3 cellular contexts compared by ENCODE assay signal in the genomic region with DNA sequence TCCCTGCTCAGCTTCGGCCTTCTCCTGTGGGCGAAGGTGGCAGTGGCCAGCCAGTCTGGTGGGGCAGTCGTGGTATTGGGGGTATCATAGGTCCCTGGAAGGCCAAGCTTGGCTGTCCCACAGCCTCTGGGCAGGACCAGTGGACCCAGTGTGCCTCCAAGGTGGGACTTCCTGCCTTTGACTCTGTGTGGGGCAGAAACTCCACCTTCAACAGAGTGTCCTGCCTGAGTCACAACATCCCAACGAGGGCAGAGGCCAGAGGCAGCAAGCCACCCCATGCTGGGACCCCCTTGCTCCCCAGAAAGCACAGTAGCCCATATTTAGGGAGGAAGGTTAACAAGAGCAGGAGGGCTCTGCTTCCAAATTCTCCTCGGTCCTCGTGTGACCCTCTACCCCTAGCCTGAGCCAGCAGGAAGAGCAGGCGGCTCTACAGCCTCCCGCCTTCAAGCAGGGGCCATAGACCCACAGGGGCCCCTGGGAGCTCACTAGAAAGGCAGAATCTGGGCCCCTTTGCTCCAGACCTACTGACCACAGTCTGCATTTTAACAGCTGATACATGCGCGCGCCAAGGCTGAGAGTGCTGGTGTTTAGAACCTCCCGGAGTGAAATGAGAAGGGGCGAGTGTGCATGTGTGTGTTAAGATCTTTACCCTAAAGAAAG.
TF ChIP-seq lines count a peak whose summit lies in the region.

No MANE protein-coding gene starts in this region.

TF ChIP-seq in SK-N-SH, 30 proteins besides CTCF, POLR2A, EP300 and RAD21:
- TF ChIP-seq, protein P1, sequence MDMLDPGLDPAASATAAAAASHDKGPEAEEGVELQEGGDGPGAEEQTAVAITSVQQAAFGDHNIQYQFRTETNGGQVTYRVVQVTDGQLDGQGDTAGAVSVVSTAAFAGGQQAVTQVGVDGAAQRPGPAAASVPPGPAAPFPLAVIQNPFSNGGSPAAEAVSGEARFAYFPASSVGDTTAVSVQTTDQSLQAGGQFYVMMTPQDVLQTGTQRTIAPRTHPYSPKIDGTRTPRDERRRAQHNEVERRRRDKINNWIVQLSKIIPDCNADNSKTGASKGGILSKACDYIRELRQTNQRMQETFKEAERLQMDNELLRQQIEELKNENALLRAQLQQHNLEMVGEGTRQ (IDR thresholded peaks at IDR 0.05; ENCODE audit: borderline replicate concordance, low read depth, low read length), result no peak
- TF ChIP-seq, protein P2, sequence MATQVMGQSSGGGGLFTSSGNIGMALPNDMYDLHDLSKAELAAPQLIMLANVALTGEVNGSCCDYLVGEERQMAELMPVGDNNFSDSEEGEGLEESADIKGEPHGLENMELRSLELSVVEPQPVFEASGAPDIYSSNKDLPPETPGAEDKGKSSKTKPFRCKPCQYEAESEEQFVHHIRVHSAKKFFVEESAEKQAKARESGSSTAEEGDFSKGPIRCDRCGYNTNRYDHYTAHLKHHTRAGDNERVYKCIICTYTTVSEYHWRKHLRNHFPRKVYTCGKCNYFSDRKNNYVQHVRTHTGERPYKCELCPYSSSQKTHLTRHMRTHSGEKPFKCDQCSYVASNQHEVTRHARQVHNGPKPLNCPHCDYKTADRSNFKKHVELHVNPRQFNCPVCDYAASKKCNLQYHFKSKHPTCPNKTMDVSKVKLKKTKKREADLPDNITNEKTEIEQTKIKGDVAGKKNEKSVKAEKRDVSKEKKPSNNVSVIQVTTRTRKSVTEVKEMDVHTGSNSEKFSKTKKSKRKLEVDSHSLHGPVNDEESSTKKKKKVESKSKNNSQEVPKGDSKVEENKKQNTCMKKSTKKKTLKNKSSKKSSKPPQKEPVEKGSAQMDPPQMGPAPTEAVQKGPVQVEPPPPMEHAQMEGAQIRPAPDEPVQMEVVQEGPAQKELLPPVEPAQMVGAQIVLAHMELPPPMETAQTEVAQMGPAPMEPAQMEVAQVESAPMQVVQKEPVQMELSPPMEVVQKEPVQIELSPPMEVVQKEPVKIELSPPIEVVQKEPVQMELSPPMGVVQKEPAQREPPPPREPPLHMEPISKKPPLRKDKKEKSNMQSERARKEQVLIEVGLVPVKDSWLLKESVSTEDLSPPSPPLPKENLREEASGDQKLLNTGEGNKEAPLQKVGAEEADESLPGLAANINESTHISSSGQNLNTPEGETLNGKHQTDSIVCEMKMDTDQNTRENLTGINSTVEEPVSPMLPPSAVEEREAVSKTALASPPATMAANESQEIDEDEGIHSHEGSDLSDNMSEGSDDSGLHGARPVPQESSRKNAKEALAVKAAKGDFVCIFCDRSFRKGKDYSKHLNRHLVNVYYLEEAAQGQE (IDR thresholded peaks at IDR 0.05; ENCODE audit: low read depth, low read length), result no peak
- TF ChIP-seq SIN3A (IDR thresholded peaks at IDR 0.05; ENCODE audit: borderline replicate concordance, low read depth, low read length) (no peak), GATA2 (CRISPR knock-in tag; IDR thresholded peaks at IDR 0.05) (no peak), ELF1 (IDR thresholded peaks at IDR 0.05) (no peak)
- TF ChIP-seq, protein P3, sequence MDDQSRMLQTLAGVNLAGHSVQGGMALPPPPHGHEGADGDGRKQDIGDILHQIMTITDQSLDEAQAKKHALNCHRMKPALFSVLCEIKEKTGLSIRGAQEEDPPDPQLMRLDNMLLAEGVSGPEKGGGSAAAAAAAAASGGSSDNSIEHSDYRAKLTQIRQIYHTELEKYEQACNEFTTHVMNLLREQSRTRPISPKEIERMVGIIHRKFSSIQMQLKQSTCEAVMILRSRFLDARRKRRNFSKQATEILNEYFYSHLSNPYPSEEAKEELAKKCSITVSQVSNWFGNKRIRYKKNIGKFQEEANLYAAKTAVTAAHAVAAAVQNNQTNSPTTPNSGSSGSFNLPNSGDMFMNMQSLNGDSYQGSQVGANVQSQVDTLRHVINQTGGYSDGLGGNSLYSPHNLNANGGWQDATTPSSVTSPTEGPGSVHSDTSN (IDR thresholded peaks at IDR 0.05), result no peak

TF ChIP-seq in SK-N-SH treated with all-trans-retinoic acid at 6 μM for 48 hours, 23 proteins besides CTCF, POLR2A, EP300 and RAD21:
- TF ChIP-seq ZNF565 (CRISPR knock-in tag; conservative IDR thresholded peaks at IDR 0.05; ENCODE audit: low read depth), result no peak
- TF ChIP-seq ZC3H10 (CRISPR knock-in tag; IDR thresholded peaks at IDR 0.05), result no peak
TF ChIP-seq in SK-N-SH treated with all-trans-retinoic acid at 6 μM for 48 hours: peak in this region for 0.

TF ChIP-seq in H1, 55 proteins besides CTCF, POLR2A, EP300 and RAD21:
- TF ChIP-seq, protein P4, sequence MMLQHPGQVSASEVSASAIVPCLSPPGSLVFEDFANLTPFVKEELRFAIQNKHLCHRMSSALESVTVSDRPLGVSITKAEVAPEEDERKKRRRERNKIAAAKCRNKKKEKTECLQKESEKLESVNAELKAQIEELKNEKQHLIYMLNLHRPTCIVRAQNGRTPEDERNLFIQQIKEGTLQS (IDR thresholded peaks at IDR 0.05; ENCODE audit: insufficient read depth, low read depth, low read length), result no peak
- peak; percentile 70 for TF ChIP-seq E2F6 (IDR thresholded peaks at IDR 0.05)
